In genomic region chr20:32068174-32068573, GRCh38 we compare ENCODE assay signal across 15 cellular contexts. TPM values are rescaled to one million over a fixed set of nuclear protein-coding genes. Genes with fewer than 3 reads are reported as not detected.
"Had no signal": no experiment of that assay in that cellular context is flagged by ENCODE, and none has a peak within 500 bp of the region (broad histone marks: within the 10 kb centered on the region; RNA-seq: fewer than 3 reads in every experiment).

No MANE protein-coding gene starts in this region.

- ATAC-seq: foreskin keratinocyte had no signal

- H3K4me3 Mint-ChIP-seq: neural crest cell; stimulated activated memory B cell treated with anti-CD40 and anti-IgM and Interleukin-4, amounts not matched to agents 10 μg/mL and 1 μg/mL and 100 μg/mL, for 72 hours had no signal

- H3K9me3 Mint-ChIP-seq: neural crest cell; stimulated activated memory B cell treated with anti-CD40 and anti-IgM and Interleukin-4, amounts not matched to agents 10 μg/mL and 1 μg/mL and 100 μg/mL, for 72 hours had no signal

- H3K27ac Mint-ChIP-seq: stimulated activated memory B cell treated with anti-CD40 and anti-IgM and Interleukin-4, amounts not matched to agents 10 μg/mL and 1 μg/mL and 100 μg/mL, for 72 hours had no signal

- H3K27me3 ChIP-seq: pancreas, thyroid gland, uterus had no signal

- H3K4me1 ChIP-seq: foreskin keratinocyte, pancreas, sigmoid colon, thyroid gland, uterus had no signal

- H3K4me3 ChIP-seq: heart left ventricle, lower lobe of right lung, pancreas, sigmoid colon, thyroid gland, uterus had no signal

- H3K27me3 Mint-ChIP-seq: stimulated activated memory B cell treated with anti-CD40 and anti-IgM and Interleukin-4, amounts not matched to agents 10 μg/mL and 1 μg/mL and 100 μg/mL, for 72 hours had no signal

- H3K27ac ChIP-seq: foreskin keratinocyte, lower lobe of right lung, pancreas, sigmoid colon, thyroid gland, uterus had no signal

- H3K36me3 ChIP-seq: lower lobe of right lung, pancreas, sigmoid colon, thyroid gland, uterus had no signal

- DNase-seq: activated CD4-positive, CD25-positive, alpha-beta regulatory T cell treated with anti-CD3 and anti-CD28 coated beads, Interleukin-2, amount 50 U/mL, for 72 hours; activated naive CD4-positive, alpha-beta T cell; activated T-cell treated with anti-CD3 and anti-CD28 coated beads for 4 hours; effector memory CD4-positive, alpha-beta T cell; foreskin keratinocyte; heart left ventricle; midbrain; pancreas; sigmoid colon; thyroid gland; uterus had no signal

- H3K4me1 Mint-ChIP-seq: neural crest cell had no signal

- H3K9me3 ChIP-seq: heart left ventricle, lower lobe of right lung, pancreas, sigmoid colon, thyroid gland, uterus had no signal

RNA-seq across cellular contexts. Expression of gene HCK, which starts 16.1 kb away (rescaled TPM):
- total RNA-seq: foreskin keratinocyte, myocyte, neural crest cell had no signal
- polyA plus RNA-seq: foreskin keratinocyte had no signal

RNA-seq across cellular contexts. Expression of gene CCM2L, which starts 57.9 kb away (rescaled TPM):
- total RNA-seq: foreskin keratinocyte, myocyte had no signal
- polyA plus RNA-seq: foreskin keratinocyte had no signal
